Comparison of ENCODE assay signal across 26 cellular contexts in genomic region chr11:63530021-63530420, GRCh38. TPM values are rescaled to one million over a fixed set of nuclear protein-coding genes. Genes with fewer than 3 reads are reported as not detected.
DNase-seq lines count a peak whose midpoint lies in the region; ATAC-seq, FAIRE-seq and TF ChIP-seq lines count a peak whose summit lies in the region.
"Had no signal": no experiment of that assay in that cellular context is flagged by ENCODE, and none has a peak within 500 bp of the region (broad histone marks: within the 10 kb centered on the region; RNA-seq: fewer than 3 reads in every experiment).

No MANE protein-coding gene starts in this region.

- H3K4me3 ChIP-seq in HUES48 (ENCODE audit: low read depth, low read length) = peak overlapping the region; percentile 31
- H3K4me3 ChIP-seq in naive thymus-derived CD4-positive, alpha-beta T cell (ENCODE audit: low read length) = no peak overlapping the region
- H3K4me3 ChIP-seq: GM12878, psoas muscle had no signal

- no peak for FAIRE-seq in frontal cortex (lab: Jason Lieb, UNC)
- no peak for FAIRE-seq in H54 (lab: Jason Lieb, UNC)
- FAIRE-seq: G401.6, GM12878 had no signal

- H3K9me3 ChIP-seq in HUES48 (ENCODE audit: control insufficient read depth, insufficient read depth, low read length) = no peaks in the 10 kb centered on the region
- no peaks in the 10 kb centered on the region for H3K9me3 ChIP-seq in naive thymus-derived CD4-positive, alpha-beta T cell (ENCODE audit: control insufficient read depth in 2 of 3, low read length in 3 of 3)
- H3K9me3 ChIP-seq: psoas muscle had no signal

- H3K4me1 Mint-ChIP-seq in naive thymus-derived CD4-positive, alpha-beta T cell = peaks cover 35 to 69% (median 67%) of the 10 kb centered on the region in 7 donors

- TF ChIP-seq POLR2A in H54 (IDR thresholded peaks at IDR 0.05; ENCODE audit: low read depth, low read length) = no peak

- H3K36me3 ChIP-seq in HUES48 (ENCODE audit: control insufficient read depth, insufficient read depth, low read length) = no peaks in the 10 kb centered on the region
- no peaks in the 10 kb centered on the region for H3K36me3 ChIP-seq in naive thymus-derived CD4-positive, alpha-beta T cell (ENCODE audit: control insufficient read depth in 2 of 3, insufficient read depth in 3 of 3, low read length in 3 of 3)

- H3K4me1 ChIP-seq in HUES48 (ENCODE audit: control insufficient read depth, insufficient read depth, low read length) (peaks cover 52% of the 10 kb centered on the region), foreskin keratinocyte (peaks cover 27% of the 10 kb centered on the region)
- H3K4me1 ChIP-seq in naive thymus-derived CD4-positive, alpha-beta T cell (ENCODE audit: control insufficient read depth in 2 of 2, insufficient read depth in 2 of 2, low read length in 2 of 2) = peaks cover 39 to 52% of the 10 kb centered on the region in 2 donors
- H3K4me1 ChIP-seq: psoas muscle had no signal

- CTCF ChIA-PET in naive thymus-derived CD4-positive, alpha-beta T cell (lab: Charles Lee) = interaction anchor here (0.7 to 1.2 kb wide), 5 partner anchors 8 to 117 kb away, joined by 3 to 4 read pairs (median 3); no protein-coding TSS in a partner anchor

- peaks cover 0 to 2% (median 0%) of the 10 kb centered on the region in 5 donors for H3K36me3 Mint-ChIP-seq in naive thymus-derived CD4-positive, alpha-beta T cell
- H3K36me3 Mint-ChIP-seq: IgD-negative memory B cell, naive B cell had no signal

- no peaks in the 10 kb centered on the region for H3K9me3 Mint-ChIP-seq in naive thymus-derived CD4-positive, alpha-beta T cell
- H3K9me3 Mint-ChIP-seq: HFFc6; IgD-negative memory B cell; T-helper 2 cell treated with Interferon-gamma antibody and Interleukin-4, amounts not matched to agents 5 μg/mL and 100 μg/mL, for 36 hours had no signal

- POLR2A ChIA-PET in naive thymus-derived CD4-positive, alpha-beta T cell (lab: Charles Lee) = interaction anchor here (1.1 to 2.1 kb wide), 4 partner anchors 9 to 24 kb away, joined by 3 to 7 read pairs (median 4); no protein-coding TSS in a partner anchor

- no peak for ATAC-seq in foreskin keratinocyte
- no peak for ATAC-seq in naive thymus-derived CD4-positive, alpha-beta T cell
- ATAC-seq: activated CD4-positive, CD25-positive, alpha-beta regulatory T cell treated with anti-CD3 and anti-CD28 coated beads, Interleukin-2, amount 50 U/mL, for 24 hours; GM12878; left ventricle myocardium superior; psoas muscle had no signal

- H3K27ac Mint-ChIP-seq in naive thymus-derived CD4-positive, alpha-beta T cell = peak overlapping the region; percentile 60 to 90 (median 85)
- H3K27ac Mint-ChIP-seq: HFFc6; T-helper 2 cell treated with Interferon-gamma antibody and Interleukin-4, amounts not matched to agents 5 μg/mL and 100 μg/mL, for 36 hours had no signal

- DNase-seq in foreskin keratinocyte (no peak), frontal cortex (ENCODE audit: low spot score in 2 of 2) (no peak), COLO668 (lab: John Stamatoyannopoulos, UW; ENCODE audit: unreplicated experiment) (no peak), H54 (ENCODE audit: insufficient read length, low spot score) (no peak), retina (no peak)
- no peak for DNase-seq in naive thymus-derived CD4-positive, alpha-beta T cell
- DNase-seq: activated gamma-delta T cell; dermis blood vessel endothelial cell; HFFc6; left ventricle myocardium superior; MV-4-11; naive B cell; NCI-H2081; NCI-H524 treated with DMSO at 0.1 percent for 48 hours; psoas muscle; Right ventricle myocardium superior; stimulated activated CD4-positive, alpha-beta T cell treated with anti-CD3 and anti-CD28 coated beads, Interleukin-12 subunit alpha, Interleukin-12 subunit beta, amount 100 ng/mL, for 4 hours; stimulated activated naive CD4-positive, alpha-beta T cell treated with Interleukin-2 at 50 U/mL for 16 hours had no signal

- H3K27me3 ChIP-seq in HUES48 (ENCODE audit: control insufficient read depth, insufficient read depth, low read length) (no peaks in the 10 kb centered on the region), foreskin keratinocyte (no peaks in the 10 kb centered on the region)
- no peaks in the 10 kb centered on the region for H3K27me3 ChIP-seq in naive thymus-derived CD4-positive, alpha-beta T cell (ENCODE audit: control insufficient read depth in 2 of 2, insufficient read depth in 2 of 2, low read length in 2 of 2)

- H3K27ac ChIP-seq in 22Rv1 = peak overlapping the region; percentile 75
- H3K27ac ChIP-seq in HUES48 (ENCODE audit: low read depth, low read length) = peak overlapping the region; percentile 94
- peak overlapping the region; percentile 55 for H3K27ac ChIP-seq in foreskin keratinocyte
- peak overlapping the region; percentile 41 for H3K27ac ChIP-seq in naive thymus-derived CD4-positive, alpha-beta T cell (ENCODE audit: low read depth, low read length)
- H3K27ac ChIP-seq: psoas muscle had no signal

- H3K27me3 Mint-ChIP-seq in naive thymus-derived CD4-positive, alpha-beta T cell = peaks cover 0 to 2% (median 0%) of the 10 kb centered on the region in 5 donors

- peak overlapping the region in 7 of 10 donors; percentile 17 to 55 (median 39) for H3K4me3 Mint-ChIP-seq in naive thymus-derived CD4-positive, alpha-beta T cell
- H3K4me3 Mint-ChIP-seq: HFFc6; IgD-negative memory B cell; T-helper 2 cell treated with Interferon-gamma antibody and Interleukin-4, amounts not matched to agents 5 μg/mL and 100 μg/mL, for 36 hours had no signal

- H3K9ac ChIP-seq in HUES48 (ENCODE audit: low read depth, low read length) = peak overlapping the region; percentile 88

- intact Hi-C loops in naive thymus-derived CD4-positive, alpha-beta T cell (cut with micrococcal nuclease) = loop anchor here (2.0 to 5.0 kb wide), 4 partner anchors 31 to 83 kb away; partner anchors contain the start of gene PLAAT3 (in 1 of the 2)

- no peak for TF ChIP-seq CTCF in 22Rv1 (IDR thresholded peaks at IDR 0.05)
- no peak for TF ChIP-seq CTCF in foreskin keratinocyte (conservative IDR thresholded peaks at IDR 0.05)

RNA-seq across cellular contexts. Expression of gene PLAAT4, which starts 6.6 kb away (rescaled TPM):
- total RNA-seq in foreskin keratinocyte (2.6 and 3.9 TPM in 2 replicates), frontal cortex (3.3 TPM)
- polyA plus RNA-seq in foreskin keratinocyte = 3.8 and 4.0 TPM in 2 replicates
- 100 to 1,000 TPM in 4 of 5 experiments, 10 to 100 TPM in 1; 96.2 to 170 (median 122) TPM for total RNA-seq in naive thymus-derived CD4-positive, alpha-beta T cell
- polyA plus RNA-seq in naive thymus-derived CD4-positive, alpha-beta T cell = 100 to 1,000 TPM; 430 to 468 TPM

RNA-seq across cellular contexts. Expression of gene LGALS12, which starts 24.1 kb away (rescaled TPM):
- not detected in 2 replicates for total RNA-seq in foreskin keratinocyte
- not detected in 2 replicates for polyA plus RNA-seq in foreskin keratinocyte
- total RNA-seq in naive thymus-derived CD4-positive, alpha-beta T cell = 1 to 10 TPM in 1 of 5 experiments, not detected in 4; 1.3 TPM
- polyA plus RNA-seq in naive thymus-derived CD4-positive, alpha-beta T cell = not detected
- not detected for total RNA-seq in frontal cortex
- total RNA-seq: dermis blood vessel endothelial cell, fibroblast of lung, GM12878, HFFc6 had no signal
- polyA plus RNA-seq: fibroblast of lung, GM12878 had no signal

RNA-seq across cellular contexts. Expression of gene PLAAT2, which starts 33.2 kb away (rescaled TPM):
- 0.20 TPM in 1 of 2 replicates, not detected in the other for total RNA-seq in foreskin keratinocyte
- polyA plus RNA-seq in foreskin keratinocyte = 0.22 TPM in 1 of 2 replicates, not detected in the other
- under 1 TPM in 1 of 5 experiments, not detected in 4; 0.51 TPM for total RNA-seq in naive thymus-derived CD4-positive, alpha-beta T cell
- not detected for polyA plus RNA-seq in naive thymus-derived CD4-positive, alpha-beta T cell
- not detected for total RNA-seq in frontal cortex
- total RNA-seq: dermis blood vessel endothelial cell, fibroblast of lung, HFFc6, left ventricle myocardium superior, psoas muscle had no signal
- polyA plus RNA-seq: fibroblast of lung had no signal

RNA-seq across cellular contexts. Expression of gene PLAAT5, which starts 39.1 kb away (rescaled TPM):
- total RNA-seq in foreskin keratinocyte = not detected in 2 replicates
- not detected in 2 replicates for polyA plus RNA-seq in foreskin keratinocyte
- 1 to 10 TPM in 1 of 5 experiments, not detected in 4; 1.1 TPM for total RNA-seq in naive thymus-derived CD4-positive, alpha-beta T cell
- polyA plus RNA-seq in naive thymus-derived CD4-positive, alpha-beta T cell = not detected
- 2.4 TPM for total RNA-seq in frontal cortex
- total RNA-seq: dermis blood vessel endothelial cell, GM12878, HFFc6 had no signal
- polyA plus RNA-seq: GM12878, IgD-negative memory B cell had no signal

Comparison
In these comparisons a context has a peak if more than half of its experiments do, and no peak if none do; other contexts are left out.
1. H3K27ac ChIP-seq: peak in every context shown above with its lines; median percentile 94 in HUES48; 75 in 22Rv1; 55 in foreskin keratinocyte; 41 in naive thymus-derived CD4-positive, alpha-beta T cell.
2. RNA of gene PLAAT4, which starts 6.6 kb away (total RNA-seq): 96.2 to 170 TPM in naive thymus-derived CD4-positive, alpha-beta T cell; 3.3 TPM in frontal cortex (single experiment) and 2.6 to 3.9 TPM in foreskin keratinocyte; every median in the first group is over 10 times any median in the second.